11 cellular contexts compared by ENCODE assay signal in genomic region chr17:75750661-75751423, GRCh38.
"Had no signal": no experiment of that assay in that cellular context is flagged by ENCODE, and none has a peak within 500 bp of the region (broad histone marks: within the 10 kb centered on the region; RNA-seq: fewer than 3 reads in every experiment).

No MANE protein-coding gene starts in this region.

- H3K27ac Mint-ChIP-seq: T-helper 2 cell treated with Interferon-gamma antibody and Interleukin-4, amounts not matched to agents 5 μg/mL and 100 μg/mL, for 36 hours had no signal

- H3K9me3 Mint-ChIP-seq: nephron progenitor cell; T-helper 2 cell treated with Interferon-gamma antibody and Interleukin-4, amounts not matched to agents 5 μg/mL and 100 μg/mL, for 36 hours had no signal

- H3K27me3 ChIP-seq: esophagus muscularis mucosa, left lung, ovary had no signal

- H3K36me3 ChIP-seq: ovary, thoracic aorta had no signal

- H3K4me3 ChIP-seq: esophagus muscularis mucosa, left lung, ovary had no signal

- H3K9me3 ChIP-seq: esophagus muscularis mucosa, left lung, ovary, thoracic aorta had no signal

- H3K4me3 Mint-ChIP-seq: nephron progenitor cell; T-helper 2 cell treated with Interferon-gamma antibody and Interleukin-4, amounts not matched to agents 5 μg/mL and 100 μg/mL, for 36 hours had no signal

- H3K27ac ChIP-seq: coronary artery, left lung, ovary, thoracic aorta had no signal

- DNase-seq: activated CD4-positive, alpha-beta T cell treated with anti-CD3 and anti-CD28 coated beads, Interleukin-2, amount 50 U/mL, for 1 hour; activated CD8-positive, alpha-beta memory T cell treated with anti-CD3 and anti-CD28 coated beads for 24 hours; activated gamma-delta T cell treated with Interleukin-2 at 50 U/mL for 16 hours; left lung; nephron progenitor cell; ovary; stimulated activated CD4-positive, alpha-beta T cell treated with anti-CD3 and anti-CD28 coated beads, Interleukin-1b, Interleukin-23, amount 100 ng/mL, for 48 hours had no signal
